Comparison of ENCODE assay signal across 11 cellular contexts in the genomic region with DNA sequence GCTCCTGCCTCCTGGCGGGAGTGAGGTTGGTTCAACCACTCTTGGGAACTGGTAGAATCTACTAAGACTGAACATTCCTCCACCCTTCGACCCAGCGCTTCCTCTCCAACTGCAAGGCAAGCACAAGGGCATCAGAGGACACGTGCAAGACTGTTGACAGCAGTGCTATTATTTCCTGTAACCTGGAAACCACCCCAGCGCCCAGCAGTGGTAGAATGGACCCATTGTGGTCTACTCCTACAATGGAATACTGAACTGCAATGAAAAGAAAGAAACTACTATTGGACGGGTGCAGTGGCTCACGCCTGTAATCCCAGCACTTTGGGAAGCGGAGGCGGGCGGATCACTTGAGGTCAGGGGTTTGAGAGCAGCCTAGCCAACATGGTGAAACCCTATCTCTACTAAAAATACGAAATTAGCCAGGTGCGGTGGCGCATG. TPM values are rescaled to one million over a fixed set of nuclear protein-coding genes. Genes with fewer than 3 reads are reported as not detected.
DNase-seq lines count a peak whose midpoint lies in the region; ATAC-seq and TF ChIP-seq lines count a peak whose summit lies in the region.
"Had no signal": no experiment of that assay in that cellular context is flagged by ENCODE, and none has a peak within 500 bp of the region (broad histone marks: within the 10 kb centered on the region; RNA-seq: fewer than 3 reads in every experiment).

No MANE protein-coding gene starts in this region.

- H3K9ac ChIP-seq in NT2/D1 (ENCODE audit: insufficient read length, low read depth), result peak overlapping the region; percentile 26

- peaks cover 0 to 21% of the 10 kb centered on the region in 2 donors for H3K27me3 Mint-ChIP-seq in natural killer cell treated with Interleukin-12 subunit alpha and Interleukin-12 subunit beta and Interleukin-15 and Interleukin-18, amount 100 ng/mL, for 72 hours
- H3K27me3 Mint-ChIP-seq in Caco-2 (ENCODE audit: insufficient read depth, unreplicated experiment), result peaks cover 3% of the 10 kb centered on the region

- CTCF ChIA-PET in Caco-2 (lab: Charles Lee), result no interaction called here

- TF ChIP-seq CTCF in esophagus muscularis mucosa (IDR thresholded peaks at IDR 0.05) (no peak), transverse colon (IDR thresholded peaks at IDR 0.05) (no peak), Caco-2 (IDR thresholded peaks at IDR 0.05; ENCODE audit: insufficient read depth in 1 of 2, low read depth in 1 of 2, low read length in 1 of 2, severe bottlenecking in 1 of 2, unreplicated experiment in 1 of 2) (no peak)

- H3K4me3 Mint-ChIP-seq in natural killer cell treated with Interleukin-12 subunit alpha and Interleukin-12 subunit beta and Interleukin-15 and Interleukin-18, amount 100 ng/mL, for 72 hours, result no peak overlapping the region
- no peak overlapping the region for H3K4me3 Mint-ChIP-seq in Caco-2 (ENCODE audit: unreplicated experiment)
- H3K4me3 Mint-ChIP-seq: activated T-cell treated with anti-CD3 and anti-CD28 coated beads, Interleukin-2, amount 50 U/mL, for 24 hours; nephron had no signal

- no peaks in the 10 kb centered on the region for H3K9me3 Mint-ChIP-seq in natural killer cell treated with Interleukin-12 subunit alpha and Interleukin-12 subunit beta and Interleukin-15 and Interleukin-18, amount 100 ng/mL, for 72 hours
- H3K9me3 Mint-ChIP-seq in Caco-2 (ENCODE audit: unreplicated experiment), result no peaks in the 10 kb centered on the region
- H3K9me3 Mint-ChIP-seq: activated T-cell treated with anti-CD3 and anti-CD28 coated beads, Interleukin-2, amount 50 U/mL, for 24 hours; nephron had no signal

- no peak for DNase-seq in NT2/D1 (ENCODE audit: low read depth, low spot score)
- DNase-seq in esophagus muscularis mucosa (ENCODE audit: extremely low spot score), result no peak
- DNase-seq in midbrain (lab: John Stamatoyannopoulos, UW), result peak; percentile 82
- peak; percentile 42 for DNase-seq in transverse colon
- DNase-seq in natural killer cell treated with Interleukin-12 subunit alpha and Interleukin-12 subunit beta and Interleukin-15 and Interleukin-18, amount 100 ng/mL, for 72 hours (ENCODE audit: low spot score), result no peak
- DNase-seq in GM19240 (ENCODE audit: insufficient read length, low spot score), result no peak
- DNase-seq in NCI-H524 treated with DMSO at 0.1 percent for 48 hours (lab: John Stamatoyannopoulos, UW), result no peak
- DNase-seq in Caco-2, result no peak
- DNase-seq: activated T-cell treated with anti-CD3 and anti-CD28 coated beads, Interleukin-2, amount 50 U/mL, for 24 hours; NCI-H1417 treated with DMSO at 0.1 percent for 48 hours had no signal

- H3K27ac ChIP-seq in esophagus muscularis mucosa (replicated peaks in 1 of 4), result peak overlapping the region; percentile 72 to 82 (median 78)
- H3K27ac ChIP-seq in transverse colon, result peak overlapping the region; percentile 65 to 77 (median 74)

- POLR2A ChIA-PET in Caco-2 (lab: Charles Lee), result interaction anchor here (0.6 kb wide), 1 partner anchor 33 kb away, joined by 3 read pairs; a partner anchor contains a TSS

- no peaks in the 10 kb centered on the region for H3K36me3 Mint-ChIP-seq in natural killer cell treated with Interleukin-12 subunit alpha and Interleukin-12 subunit beta and Interleukin-15 and Interleukin-18, amount 100 ng/mL, for 72 hours
- no peaks in the 10 kb centered on the region for H3K36me3 Mint-ChIP-seq in Caco-2 (ENCODE audit: insufficient read depth, unreplicated experiment)

- no TSS peak for BruUV-seq in Caco-2 (replicated peaks; lab: Mats Ljungman, UMichigan)

- 64% methylated on average over 12 of the region's 13 CpGs for WGBS in esophagus muscularis mucosa
- WGBS in transverse colon (ENCODE audit: low coverage in 1 of 2), 2 donors, result 40 to 56% methylated on average over 8 to 13 of the region's 13 CpGs

- H3K27ac Mint-ChIP-seq in natural killer cell treated with Interleukin-12 subunit alpha and Interleukin-12 subunit beta and Interleukin-15 and Interleukin-18, amount 100 ng/mL, for 72 hours, result no peak overlapping the region
- H3K27ac Mint-ChIP-seq in Caco-2 (ENCODE audit: unreplicated experiment), result no peak overlapping the region
- H3K27ac Mint-ChIP-seq: activated T-cell treated with anti-CD3 and anti-CD28 coated beads, Interleukin-2, amount 50 U/mL, for 24 hours; nephron had no signal

- in situ Hi-C loops in transverse colon (cut with MboI; ENCODE audit: low pct_ligation_motif_present in 1 of 4, low pct_unique_long_range_greater_than_20kb in 1 of 4, low sequenced_read_pairs in 3 of 4), result no loop called here

- H3K4me3 ChIP-seq in NT2/D1 (ENCODE audit: insufficient read length, low read depth), result no peak overlapping the region
- H3K4me3 ChIP-seq in esophagus muscularis mucosa, result no peak overlapping the region
- H3K4me3 ChIP-seq in transverse colon, result no peak overlapping the region
- no peak overlapping the region for H3K4me3 ChIP-seq in Caco-2 (ENCODE audit: low read depth, low read length)

- no peak for TF ChIP-seq EP300 in esophagus muscularis mucosa (IDR thresholded peaks at IDR 0.05)
- TF ChIP-seq EP300 in transverse colon (IDR thresholded peaks at IDR 0.05; ENCODE audit: low read depth), result no peak

- no peaks in the 10 kb centered on the region for H3K4me1 Mint-ChIP-seq in natural killer cell treated with Interleukin-12 subunit alpha and Interleukin-12 subunit beta and Interleukin-15 and Interleukin-18, amount 100 ng/mL, for 72 hours (ENCODE audit: low read depth in 2 of 2)
- H3K4me1 Mint-ChIP-seq in Caco-2 (ENCODE audit: low read depth, unreplicated experiment), result peaks cover 6% of the 10 kb centered on the region

- intact Hi-C loops in esophagus muscularis mucosa (cut with DNase I), result no loop called here
- intact Hi-C loops in transverse colon (cut with DNase I; ENCODE audit: low total_unique reads), result no loop called here
- intact Hi-C loops in Caco-2 (cut with micrococcal nuclease; ENCODE audit: unreplicated experiment), result no loop called here

- TF ChIP-seq POLR2A in esophagus muscularis mucosa (IDR thresholded peaks at IDR 0.05; ENCODE audit: low read depth), result no peak
- TF ChIP-seq POLR2A in transverse colon (IDR thresholded peaks at IDR 0.05), result no peak

- H3K36me3 ChIP-seq in NT2/D1 (ENCODE audit: insufficient read depth, insufficient read length, low read length) (no peaks in the 10 kb centered on the region), esophagus muscularis mucosa (no peaks in the 10 kb centered on the region), transverse colon (no peaks in the 10 kb centered on the region), Caco-2 (ENCODE audit: control insufficient read depth, insufficient read depth, low read length) (no peaks in the 10 kb centered on the region)

- H3K27me3 ChIP-seq in NT2/D1 (ENCODE audit: insufficient read depth, insufficient read length) (no peaks in the 10 kb centered on the region), esophagus muscularis mucosa (peaks cover 0 to 3% (median 0%) of the 10 kb centered on the region in 4 donors), transverse colon (peaks cover 3% of the 10 kb centered on the region), Caco-2 (replicated peaks; ENCODE audit: control insufficient read depth, insufficient read depth, low read length) (no peaks in the 10 kb centered on the region)

- no peak for ATAC-seq in natural killer cell treated with Interleukin-12 subunit alpha and Interleukin-12 subunit beta and Interleukin-15 and Interleukin-18, amount 100 ng/mL, for 72 hours

- H3K4me1 ChIP-seq in NT2/D1 (ENCODE audit: insufficient read depth, insufficient read length) (peaks cover 9% of the 10 kb centered on the region), esophagus muscularis mucosa (peaks cover 24 to 51% (median 46%) of the 10 kb centered on the region in 4 donors), transverse colon (peaks cover 11 to 31% (median 22%) of the 10 kb centered on the region in 4 donors), Caco-2 (no peaks in the 10 kb centered on the region)

- H3K9me3 ChIP-seq in NT2/D1 (ENCODE audit: insufficient read depth, low read length) (no peaks in the 10 kb centered on the region; the same call in 1 of the 2 replicates), esophagus muscularis mucosa (no peaks in the 10 kb centered on the region), transverse colon (no peaks in the 10 kb centered on the region), Caco-2 (no peaks in the 10 kb centered on the region)

RNA-seq across cellular contexts. Expression of a gene that starts 33.0 kb away (rescaled TPM):
- total RNA-seq in esophagus muscularis mucosa, result 100 to 1,000 TPM in 3 of 4 donors, 10 to 100 TPM in 1; 74.9 to 184 (median 137) TPM
- 100 to 1,000 TPM; 112 to 278 (median 190) TPM for total RNA-seq in transverse colon
- 100 to 1,000 TPM; 147 to 226 TPM for total RNA-seq in natural killer cell treated with Interleukin-12 subunit alpha and Interleukin-12 subunit beta and Interleukin-15 and Interleukin-18, amount 100 ng/mL, for 72 hours
- total RNA-seq in Caco-2 (2022), result 177 and 181 TPM in 2 replicates

Comparison
In these comparisons a context has a peak if more than half of its experiments do, and no peak if none do; other contexts are left out.
1. DNase-seq: peak in midbrain (single experiment) and transverse colon (single experiment); none in NT2/D1 (single experiment), esophagus muscularis mucosa (single experiment), natural killer cell treated with Interleukin-12 subunit alpha and Interleukin-12 subunit beta and Interleukin-15 and Interleukin-18, amount 100 ng/mL, for 72 hours (single experiment), GM19240 (single experiment), NCI-H524 treated with DMSO at 0.1 percent for 48 hours (single experiment) and Caco-2 (0 of 2).